ENCODE assay signal across 22 cellular contexts in genomic region chr18:51603111-51603510, GRCh38.
"Had no signal": no experiment of that assay in that cellular context is flagged by ENCODE, and none has a peak within 500 bp of the region (broad histone marks: within the 10 kb centered on the region; RNA-seq: fewer than 3 reads in every experiment).

No MANE protein-coding gene starts in this region.

- H3K4me2 ChIP-seq: SK-N-SH had no signal

- H3K36me3 ChIP-seq: brain microvascular endothelial cell, cardiac muscle cell had no signal

- H3K9ac ChIP-seq: SK-N-SH had no signal

- H3K27me3 ChIP-seq: brain microvascular endothelial cell had no signal

- DNase-seq: activated CD4-positive, alpha-beta memory T cell treated with anti-CD3 and anti-CD28 coated beads, Interleukin-2, amount 10 ng/mL, durations not matched to agents 7 days and 5 days; activated CD4-positive, alpha-beta T cell treated with anti-CD3 and anti-CD28 coated beads for 36 hours; activated CD4-positive, alpha-beta T cell treated with anti-CD3 and anti-CD28 coated beads, Interleukin-2, amount 50 U/mL, for 1 hour; activated gamma-delta T cell treated with Interleukin-2 at 50 U/mL for 16 hours; activated naive CD4-positive, alpha-beta T cell treated with anti-CD3 and anti-CD28 coated beads, Interleukin-2, amount 10 ng/mL, durations not matched to agents 7 days and 5 days; activated naive CD8-positive, alpha-beta T cell treated with anti-CD3 and anti-CD28 coated beads for 36 hours; activated T-cell treated with anti-CD3 and anti-CD28 coated beads for 4 hours; activated T-cell treated with anti-CD3 and anti-CD28 coated beads, Interleukin-2, amount 50 U/mL, for 72 hours; brain microvascular endothelial cell; KG1; NCI-H1048; NCI-H1694; NCI-H2029; NCI-H2107; NCI-H526; NK-92 treated with Interleukin-12 subunit alpha and Interleukin-12 subunit beta, amount 100 ng/mL, for 24 hours; OCI-M1; RPMI8226; SK-N-SH; T-helper 1 cell had no signal

- H3K4me3 ChIP-seq: cardiac muscle cell had no signal

- H3K27ac ChIP-seq: brain microvascular endothelial cell, cardiac muscle cell, VCaP had no signal
